10 cellular contexts compared by ENCODE assay signal in the genomic region with DNA sequence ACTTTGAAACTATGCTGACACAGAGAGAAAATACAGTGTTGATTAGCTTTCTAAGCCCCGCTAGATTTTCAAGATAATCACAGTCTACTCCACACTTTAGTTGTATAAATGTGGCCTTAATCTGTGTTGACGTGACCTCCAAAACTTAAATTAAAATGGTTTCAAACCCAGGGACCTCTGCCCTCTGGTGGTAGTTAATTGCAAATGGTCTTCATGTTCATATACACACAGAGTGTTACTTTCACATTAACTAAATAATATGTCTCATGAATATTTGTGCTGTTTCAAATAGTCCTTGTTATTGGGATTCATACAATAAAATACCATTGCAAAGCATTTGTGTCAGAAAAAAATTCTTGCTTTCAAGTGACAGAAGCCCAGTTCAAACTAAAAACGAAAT.
A peak's percentile ranks its signal among the peaks of the same experiment; 100 is the strongest.
DNase-seq lines count a peak whose midpoint lies in the region; ATAC-seq, FAIRE-seq and TF ChIP-seq lines count a peak whose summit lies in the region.
"Had no signal": no experiment of that assay in that cellular context is flagged by ENCODE, and none has a peak within 500 bp of the region (broad histone marks: within the 10 kb centered on the region; RNA-seq: fewer than 3 reads in every experiment).

No MANE protein-coding gene starts in this region.

- H3K4me3 ChIP-seq in BJ (ENCODE audit: low read depth, low read length) (no peak overlapping the region), foreskin fibroblast (ENCODE audit: low read depth in 1 of 2, low read length in 2 of 2) (no peak overlapping the region)
- H3K4me3 ChIP-seq: thyroid gland had no signal

- H3K36me3 ChIP-seq in BJ (ENCODE audit: control insufficient read depth, insufficient read depth, low read length), result no peaks in the 10 kb centered on the region
- H3K36me3 ChIP-seq: thyroid gland had no signal

- no peaks in the 10 kb centered on the region for H3K27me3 ChIP-seq in BJ (ENCODE audit: control insufficient read depth, insufficient read depth, low read length)
- H3K27me3 ChIP-seq: thyroid gland had no signal

- H3K36me3 Mint-ChIP-seq in stimulated activated effector memory CD8-positive, alpha-beta T cell treated with anti-CD3 and anti-CD28 coated beads, Interleukin-12 subunit alpha, Interleukin-12 subunit beta, amount 100 ng/mL, for 72 hours, result no peaks in the 10 kb centered on the region

- H3K9me3 Mint-ChIP-seq in stimulated activated effector memory CD8-positive, alpha-beta T cell treated with anti-CD3 and anti-CD28 coated beads, Interleukin-12 subunit alpha, Interleukin-12 subunit beta, amount 100 ng/mL, for 72 hours, result no peaks in the 10 kb centered on the region

- no peak overlapping the region for H3K4me3 Mint-ChIP-seq in stimulated activated effector memory CD8-positive, alpha-beta T cell treated with anti-CD3 and anti-CD28 coated beads, Interleukin-12 subunit alpha, Interleukin-12 subunit beta, amount 100 ng/mL, for 72 hours

- no peak for DNase-seq in BJ (ENCODE audit: low read depth)
- DNase-seq in RCC 7860 (ENCODE audit: low spot score), result no peak
- DNase-seq in foreskin fibroblast, result peak in 1 of 2 donors; percentile 28
- DNase-seq in NCI-H526 treated with DMSO at 0.1 percent for 48 hours (lab: John Stamatoyannopoulos, UW), result no peak
- no peak for DNase-seq in stimulated activated effector memory CD8-positive, alpha-beta T cell treated with anti-CD3 and anti-CD28 coated beads, Interleukin-12 subunit alpha, Interleukin-12 subunit beta, amount 100 ng/mL, for 72 hours (ENCODE audit: low spot score in 2 of 2)
- DNase-seq in COLO668 (lab: John Stamatoyannopoulos, UW; ENCODE audit: unreplicated experiment), result no peak
- DNase-seq: activated CD4-positive, alpha-beta T cell treated with anti-CD3 and anti-CD28 coated beads, Interleukin-2, amount 50 U/mL, for 1 hour; thyroid gland had no signal

- TF ChIP-seq CTCF in BJ (IDR thresholded peaks at IDR 0.05; ENCODE audit: insufficient read depth, low read depth, low read length) (peak; percentile 35; the same call in 1 of the 2 replicates), foreskin fibroblast (IDR thresholded peaks at IDR 0.05; ENCODE audit: low read depth, low read length) (peak; percentile 25)

- H3K27ac Mint-ChIP-seq in stimulated activated effector memory CD8-positive, alpha-beta T cell treated with anti-CD3 and anti-CD28 coated beads, Interleukin-12 subunit alpha, Interleukin-12 subunit beta, amount 100 ng/mL, for 72 hours, result no peak overlapping the region

- POLR2A ChIA-PET in BJ (lab: Charles Lee), result no interaction called here

- CTCF ChIA-PET in BJ (lab: Yijun Ruan, JAX), result interaction anchor here (1.1 to 2.0 kb wide), 4 partner anchors 8 to 235 kb away, joined by 3 to 12 read pairs (median 4); no protein-coding TSS in a partner anchor

- ATAC-seq in GM19395 (IDR thresholded peaks at IDR 0.05; ENCODE audit: unreplicated experiment) (peak; percentile 69), HG02973 (IDR thresholded peaks at IDR 0.05; ENCODE audit: unreplicated experiment) (no peak)
- ATAC-seq in stimulated activated effector memory CD8-positive, alpha-beta T cell treated with anti-CD3 and anti-CD28 coated beads, Interleukin-12 subunit alpha, Interleukin-12 subunit beta, amount 100 ng/mL, for 72 hours, result no peak

- peak; percentile 53 for FAIRE-seq in RCC 7860 (lab: Jason Lieb, UNC)

- no peaks in the 10 kb centered on the region for H3K4me1 Mint-ChIP-seq in stimulated activated effector memory CD8-positive, alpha-beta T cell treated with anti-CD3 and anti-CD28 coated beads, Interleukin-12 subunit alpha, Interleukin-12 subunit beta, amount 100 ng/mL, for 72 hours
